2 cellular contexts compared by ENCODE assay signal in the genomic region with DNA sequence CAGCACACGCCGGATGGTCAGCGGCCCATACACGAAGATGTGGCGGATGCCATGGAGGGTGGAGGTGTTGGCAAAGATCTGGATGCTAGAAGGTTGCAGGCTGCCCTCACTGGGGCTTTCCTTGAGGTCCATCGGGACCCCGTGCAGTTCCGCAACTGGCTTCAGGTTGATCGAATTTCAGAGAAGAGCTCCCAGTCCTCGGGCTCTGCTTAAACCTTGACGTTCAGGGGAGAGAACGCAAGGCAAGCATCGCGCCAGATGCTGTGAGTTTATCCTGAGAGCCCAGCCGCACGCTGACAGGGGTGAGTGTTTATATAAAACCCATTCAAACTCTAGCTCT.
TF ChIP-seq lines count a peak whose summit lies in the region.

No MANE protein-coding gene starts in this region.

TF ChIP-seq in GM23338, 12 proteins besides CTCF, POLR2A, EP300 and RAD21 (continued from another document):
- TF ChIP-seq, protein P1, sequence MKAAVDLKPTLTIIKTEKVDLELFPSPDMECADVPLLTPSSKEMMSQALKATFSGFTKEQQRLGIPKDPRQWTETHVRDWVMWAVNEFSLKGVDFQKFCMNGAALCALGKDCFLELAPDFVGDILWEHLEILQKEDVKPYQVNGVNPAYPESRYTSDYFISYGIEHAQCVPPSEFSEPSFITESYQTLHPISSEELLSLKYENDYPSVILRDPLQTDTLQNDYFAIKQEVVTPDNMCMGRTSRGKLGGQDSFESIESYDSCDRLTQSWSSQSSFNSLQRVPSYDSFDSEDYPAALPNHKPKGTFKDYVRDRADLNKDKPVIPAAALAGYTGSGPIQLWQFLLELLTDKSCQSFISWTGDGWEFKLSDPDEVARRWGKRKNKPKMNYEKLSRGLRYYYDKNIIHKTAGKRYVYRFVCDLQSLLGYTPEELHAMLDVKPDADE (IDR thresholded peaks at IDR 0.05): no peak
- TF ChIP-seq EZH2phosphoT487 (IDR thresholded peaks at IDR 0.05; ENCODE audit: unreplicated experiment) (no peak), REST (IDR thresholded peaks at IDR 0.05; ENCODE audit: unreplicated experiment) (no peak), ZNF114 (CRISPR knock-in tag; IDR thresholded peaks at IDR 0.05) (no peak), STAT1 (IDR thresholded peaks at IDR 0.05; ENCODE audit: unreplicated experiment) (no peak), ZNF462 (CRISPR knock-in tag; IDR thresholded peaks at IDR 0.05) (no peak)

TF ChIP-seq in WTC11, 78 proteins besides CTCF, POLR2A, EP300 and RAD21 (continued from another document):
- no peak for TF ChIP-seq ATF2 (CRISPR knock-in tag; IDR thresholded peaks at IDR 0.05; ENCODE audit: borderline replicate concordance, low read depth)
- TF ChIP-seq ARID4B (CRISPR knock-in tag; IDR thresholded peaks at IDR 0.05; ENCODE audit: borderline replicate concordance): no peak
- no peak for TF ChIP-seq GRHL2 (CRISPR knock-in tag; IDR thresholded peaks at IDR 0.05; ENCODE audit: insufficient replicate concordance, severe bottlenecking)
- no peak for TF ChIP-seq GTF2I (CRISPR knock-in tag; conservative IDR thresholded peaks at IDR 0.05)
- TF ChIP-seq ZNF396 (CRISPR knock-in tag; IDR thresholded peaks at IDR 0.05; ENCODE audit: borderline replicate concordance): no peak
- TF ChIP-seq TEAD4 (CRISPR knock-in tag; IDR thresholded peaks at IDR 0.05): no peak
- TF ChIP-seq, protein P2, sequence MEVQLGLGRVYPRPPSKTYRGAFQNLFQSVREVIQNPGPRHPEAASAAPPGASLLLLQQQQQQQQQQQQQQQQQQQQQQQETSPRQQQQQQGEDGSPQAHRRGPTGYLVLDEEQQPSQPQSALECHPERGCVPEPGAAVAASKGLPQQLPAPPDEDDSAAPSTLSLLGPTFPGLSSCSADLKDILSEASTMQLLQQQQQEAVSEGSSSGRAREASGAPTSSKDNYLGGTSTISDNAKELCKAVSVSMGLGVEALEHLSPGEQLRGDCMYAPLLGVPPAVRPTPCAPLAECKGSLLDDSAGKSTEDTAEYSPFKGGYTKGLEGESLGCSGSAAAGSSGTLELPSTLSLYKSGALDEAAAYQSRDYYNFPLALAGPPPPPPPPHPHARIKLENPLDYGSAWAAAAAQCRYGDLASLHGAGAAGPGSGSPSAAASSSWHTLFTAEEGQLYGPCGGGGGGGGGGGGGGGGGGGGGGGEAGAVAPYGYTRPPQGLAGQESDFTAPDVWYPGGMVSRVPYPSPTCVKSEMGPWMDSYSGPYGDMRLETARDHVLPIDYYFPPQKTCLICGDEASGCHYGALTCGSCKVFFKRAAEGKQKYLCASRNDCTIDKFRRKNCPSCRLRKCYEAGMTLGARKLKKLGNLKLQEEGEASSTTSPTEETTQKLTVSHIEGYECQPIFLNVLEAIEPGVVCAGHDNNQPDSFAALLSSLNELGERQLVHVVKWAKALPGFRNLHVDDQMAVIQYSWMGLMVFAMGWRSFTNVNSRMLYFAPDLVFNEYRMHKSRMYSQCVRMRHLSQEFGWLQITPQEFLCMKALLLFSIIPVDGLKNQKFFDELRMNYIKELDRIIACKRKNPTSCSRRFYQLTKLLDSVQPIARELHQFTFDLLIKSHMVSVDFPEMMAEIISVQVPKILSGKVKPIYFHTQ (CRISPR knock-in tag; IDR thresholded peaks at IDR 0.05): no peak
- TF ChIP-seq TP53 (CRISPR knock-in tag; IDR thresholded peaks at IDR 0.05): no peak
- no peak for TF ChIP-seq ATF3 (CRISPR knock-in tag; conservative IDR thresholded peaks at IDR 0.05)
- TF ChIP-seq MXD4 (CRISPR knock-in tag; IDR thresholded peaks at IDR 0.05; ENCODE audit: borderline replicate concordance): no peak
- no peak for TF ChIP-seq ZNF263 (CRISPR knock-in tag; IDR thresholded peaks at IDR 0.05; ENCODE audit: low read depth)
- no peak for TF ChIP-seq SMAD4 (CRISPR knock-in tag; IDR thresholded peaks at IDR 0.05)
- no peak for TF ChIP-seq ZNF232 (CRISPR knock-in tag; IDR thresholded peaks at IDR 0.05)
- no peak for TF ChIP-seq IRF1 (CRISPR knock-in tag; IDR thresholded peaks at IDR 0.05)
TF ChIP-seq in WTC11: peak in this region for 0.
